In the genomic region with DNA sequence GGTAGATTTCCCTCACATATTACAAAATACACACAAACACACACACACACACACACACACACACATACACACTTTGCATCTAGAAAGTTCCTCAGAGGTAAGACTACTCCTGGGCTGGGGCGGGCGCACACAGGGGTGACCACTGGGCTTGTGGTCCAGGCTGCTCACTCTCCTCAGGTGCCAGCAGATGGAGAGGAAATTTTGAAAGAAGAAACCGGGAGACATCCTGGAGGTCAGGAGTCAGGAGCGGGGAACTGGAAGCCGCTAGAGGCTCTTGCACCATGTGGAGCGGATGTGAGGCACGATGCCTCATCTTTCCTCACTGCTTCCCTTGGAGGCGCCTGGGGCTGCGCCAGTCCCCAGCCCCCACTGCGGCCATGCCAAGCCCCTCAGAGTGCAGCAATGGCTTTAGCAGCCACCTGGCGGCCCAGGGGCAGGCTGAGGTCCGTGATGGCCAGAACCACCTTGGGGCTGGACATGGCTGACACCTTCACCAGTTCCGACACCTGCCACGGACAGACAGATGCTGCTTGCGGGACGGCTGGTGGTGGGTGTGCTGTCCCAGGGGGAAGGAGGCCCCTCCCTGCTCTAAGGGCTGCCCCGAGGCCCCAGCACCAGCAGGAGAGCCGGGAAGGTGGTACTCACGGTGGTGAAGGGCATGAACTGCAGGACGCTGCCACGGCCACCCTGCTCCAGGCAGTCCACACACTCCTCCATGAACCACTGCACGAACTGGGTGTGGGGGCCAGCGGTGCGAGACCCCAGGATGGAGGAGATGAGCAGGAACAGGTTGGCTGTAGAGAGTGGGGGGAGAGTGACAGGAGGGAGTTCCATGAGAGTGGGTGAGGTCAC, we compare ENCODE assay signal across 11 cellular contexts. TPM values are rescaled to one million over a fixed set of nuclear protein-coding genes. Genes with fewer than 3 reads are reported as not detected.
DNase-seq lines count a peak whose midpoint lies in the region; ATAC-seq and TF ChIP-seq lines count a peak whose summit lies in the region.
"Had no signal": no experiment of that assay in that cellular context is flagged by ENCODE, and none has a peak within 500 bp of the region (broad histone marks: within the 10 kb centered on the region; RNA-seq: fewer than 3 reads in every experiment).

No MANE protein-coding gene starts in this region.

- intact Hi-C loops in gastrocnemius medialis (cut with DNase I; ENCODE audit: low total_unique reads), result loop anchor here (2.0 to 10.0 kb wide), 2 partner anchors 73 to 295 kb away; no protein-coding TSS in a partner anchor

- no peak; the same call in 1 of the 2 replicates for ATAC-seq in WTC11
- ATAC-seq in gastrocnemius medialis, result peak; percentile 44 to 45
- no peak for ATAC-seq in GM21576 (IDR thresholded peaks at IDR 0.05; ENCODE audit: unreplicated experiment)

- H3K27ac ChIP-seq in GM23248, result peak overlapping the region; percentile 76
- peak overlapping the region; percentile 87 to 99 (median 94) for H3K27ac ChIP-seq in gastrocnemius medialis

- no peaks in the 10 kb centered on the region for H3K9me2 ChIP-seq in GM23248 (ENCODE audit: insufficient read depth)

- H3K4me3 ChIP-seq in GM23248 (peak overlapping the region; percentile 24; the same call in 1 of the 2 replicates), fibroblast of villous mesenchyme (ENCODE audit: low read depth, low read length) (no peak overlapping the region), gastrocnemius medialis (peak overlapping the region in 2 of 4 donors; percentile 54 to 64)

- DNase-seq in GM23248 (peak; percentile 87), WTC11 (ENCODE audit: low spot score) (peak; percentile 24), fibroblast of villous mesenchyme (ENCODE audit: low read depth) (peak; percentile 73), gastrocnemius medialis (peak; percentile 84 to 94), NCI-H1694 treated with DMSO at 0.1 percent for 48 hours (lab: John Stamatoyannopoulos, UW) (no peak), T-helper 1 cell (no peak), DMS153 (lab: John Stamatoyannopoulos, UW) (no peak)
- DNase-seq: activated CD4-positive, CD25-positive, alpha-beta regulatory T cell treated with anti-CD3 and anti-CD28 coated beads, Interleukin-2, amount 50 U/mL, for 72 hours; amniotic stem cell; NCI-H1436 treated with DMSO at 0.1 percent for 48 hours had no signal

- no peaks in the 10 kb centered on the region for H4K20me1 ChIP-seq in GM23248 (ENCODE audit: insufficient read depth)

- no peak overlapping the region for H2AFZ ChIP-seq in GM23248

- H3K9me3 Mint-ChIP-seq in WTC11, result no peaks in the 10 kb centered on the region

- H3K9ac ChIP-seq in GM23248, result peak overlapping the region; percentile 55

- peaks cover 26% of the 10 kb centered on the region for H3F3A ChIP-seq in GM23248 (ENCODE audit: insufficient read depth)

- no peaks in the 10 kb centered on the region for H3K9me3 ChIP-seq in GM23248 (ENCODE audit: low read depth)
- H3K9me3 ChIP-seq in gastrocnemius medialis, result no peaks in the 10 kb centered on the region

- no peaks in the 10 kb centered on the region for H3K79me2 ChIP-seq in GM23248 (ENCODE audit: insufficient read depth)

- H3K27me3 Mint-ChIP-seq in WTC11 (ENCODE audit: low read depth), result no peaks in the 10 kb centered on the region

- in situ Hi-C loops in GM23248 (cut with MboI), result no loop called here
- in situ Hi-C loops in gastrocnemius medialis (cut with MboI; ENCODE audit: low sequenced_read_pairs in 4 of 4), result no loop called here

- H3K4me1 Mint-ChIP-seq in WTC11, result peaks cover 33% of the 10 kb centered on the region

- H3K36me3 ChIP-seq in GM23248 (ENCODE audit: low read depth), result no peaks in the 10 kb centered on the region
- H3K36me3 ChIP-seq in gastrocnemius medialis, result peaks cover 0 to 5% of the 10 kb centered on the region in 2 donors

- H3K27me3 ChIP-seq in GM23248 (replicated peaks; ENCODE audit: insufficient read depth) (no peaks in the 10 kb centered on the region), gastrocnemius medialis (no peaks in the 10 kb centered on the region)

- H3K27ac Mint-ChIP-seq in WTC11, result peak overlapping the region; percentile 89

- CTCF ChIA-PET in WTC11 (lab: Charles Lee), result interaction anchor here (0.8 to 7.6 kb wide), 12 partner anchors 7 to 339 kb away, joined by 3 to 128 read pairs (median 7); a partner anchor contains a TSS

- H3K4me1 ChIP-seq in GM23248 (ENCODE audit: insufficient read depth) (peaks cover 47% of the 10 kb centered on the region), gastrocnemius medialis (peaks cover 78 to 85% of the 10 kb centered on the region in 2 donors)

- H3K36me3 Mint-ChIP-seq in WTC11, result peaks cover 12% of the 10 kb centered on the region

- peak overlapping the region; percentile 37 for H3K4me2 ChIP-seq in GM23248 (ENCODE audit: unreplicated experiment)

- TF ChIP-seq CTCF in WTC11 (IDR thresholded peaks at IDR 0.05) (no peak), fibroblast of villous mesenchyme (IDR thresholded peaks at IDR 0.05; ENCODE audit: insufficient read depth, low read depth, low read length) (no peak), gastrocnemius medialis (IDR thresholded peaks at IDR 0.05 in 4 of 5, conservative IDR thresholded peaks at IDR 0.05 in 1 of 5) (peak in 4 of 5 experiments; percentile 25 to 39 (median 35))

- POLR2A ChIA-PET in WTC11 (lab: Charles Lee), result interaction anchor here (1.2 kb wide), 2 partner anchors 16 to 94 kb away, joined by 3 to 5 read pairs; no protein-coding TSS in a partner anchor

- no peak overlapping the region for H3K4me3 Mint-ChIP-seq in WTC11

- 66 to 72% methylated on average over 21 to 24 of the region's 24 CpGs for WGBS in GM23248 (ENCODE audit: low coverage in 1 of 2, low lambda C conversion rate in 2 of 2, missing lambda C conversion rate in 2 of 2), 2 experiments

- TF ChIP-seq POLR2A in gastrocnemius medialis (IDR thresholded peaks at IDR 0.05), result peak; percentile 60 to 67

TF ChIP-seq in WTC11, 78 proteins besides CTCF, POLR2A, EP300 and RAD21:
- TF ChIP-seq, protein P1, sequence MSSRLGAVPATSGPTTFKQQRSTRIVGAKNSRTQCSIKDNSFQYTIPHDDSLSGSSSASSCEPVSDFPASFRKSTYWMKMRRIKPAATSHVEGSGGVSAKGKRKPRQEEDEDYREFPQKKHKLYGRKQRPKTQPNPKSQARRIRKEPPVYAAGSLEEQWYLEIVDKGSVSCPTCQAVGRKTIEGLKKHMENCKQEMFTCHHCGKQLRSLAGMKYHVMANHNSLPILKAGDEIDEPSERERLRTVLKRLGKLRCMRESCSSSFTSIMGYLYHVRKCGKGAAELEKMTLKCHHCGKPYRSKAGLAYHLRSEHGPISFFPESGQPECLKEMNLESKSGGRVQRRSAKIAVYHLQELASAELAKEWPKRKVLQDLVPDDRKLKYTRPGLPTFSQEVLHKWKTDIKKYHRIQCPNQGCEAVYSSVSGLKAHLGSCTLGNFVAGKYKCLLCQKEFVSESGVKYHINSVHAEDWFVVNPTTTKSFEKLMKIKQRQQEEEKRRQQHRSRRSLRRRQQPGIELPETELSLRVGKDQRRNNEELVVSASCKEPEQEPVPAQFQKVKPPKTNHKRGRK (CRISPR knock-in tag; IDR thresholded peaks at IDR 0.05; ENCODE audit: borderline replicate concordance), result no peak
- 0 out of 2 replicates have a peak, but pooled peaks have one; percentile 33 for TF ChIP-seq TP53 (CRISPR knock-in tag; IDR thresholded peaks at IDR 0.05)
TF ChIP-seq in WTC11: peak in this region for 1.

RNA-seq across cellular contexts. Expression of a gene that starts 4.1 kb away (rescaled TPM):
- not detected in 2 replicates for total RNA-seq in GM23248 (2014; rRNA removed; shearing (Covaris generic))
- 0.13 TPM in 1 of 2 replicates, not detected in the other for polyA plus RNA-seq in GM23248 (2016; fragmentation: Nextera tagmentation; extraction: Ambion mirVana)
- total RNA-seq in WTC11 (2021) (not detected in 3 replicates), fibroblast of villous mesenchyme (0.97 and 4.3 TPM in 2 replicates), gastrocnemius medialis (10 to 100 TPM; 11.4 to 20.6 (median 16.3) TPM)

RNA-seq across cellular contexts. Expression of a gene that starts 34.8 kb away (rescaled TPM):
- 35.3 and 37.3 TPM in 2 replicates for total RNA-seq in GM23248 (2014; rRNA removed; shearing (Covaris generic))
- 33.6 and 35.2 TPM in 2 replicates for polyA plus RNA-seq in GM23248 (2016; fragmentation: Nextera tagmentation; extraction: Ambion mirVana)
- total RNA-seq in WTC11 (2021) (95.5 to 107 TPM (median 103 TPM) in 3 replicates), fibroblast of villous mesenchyme (46.7 and 47.9 TPM in 2 replicates), gastrocnemius medialis (100 to 1,000 TPM in 2 of 4 donors, 10 to 100 TPM in 2; 54.2 to 124 (median 93.9) TPM)

RNA-seq across cellular contexts. Expression of a gene that starts 38.8 kb away (rescaled TPM):
- 103 and 116 TPM in 2 replicates for total RNA-seq in GM23248 (2014; rRNA removed; shearing (Covaris generic))
- 102 and 106 TPM in 2 replicates for polyA plus RNA-seq in GM23248 (2016; fragmentation: Nextera tagmentation; extraction: Ambion mirVana)
- total RNA-seq in WTC11 (2021), result 157 to 190 TPM (median 158 TPM) in 3 replicates
- total RNA-seq in fibroblast of villous mesenchyme, result 118 and 120 TPM in 2 replicates
- 100 to 1,000 TPM; 211 to 364 (median 329) TPM for total RNA-seq in gastrocnemius medialis

RNA-seq across cellular contexts. Expression of a gene that starts 43.4 kb away (rescaled TPM):
- total RNA-seq in GM23248 (2014; rRNA removed; shearing (Covaris generic)), result 33.3 and 36.2 TPM in 2 replicates
- polyA plus RNA-seq in GM23248 (2016; fragmentation: Nextera tagmentation; extraction: Ambion mirVana), result 15.8 and 16.4 TPM in 2 replicates
- total RNA-seq in WTC11 (2021), result 11.9 to 15.9 TPM (median 12.0 TPM) in 3 replicates
- 19.0 and 27.2 TPM in 2 replicates for total RNA-seq in fibroblast of villous mesenchyme
- total RNA-seq in gastrocnemius medialis, result 10 to 100 TPM; 42.2 to 71.6 (median 48.2) TPM

RNA-seq across cellular contexts. Expression of a gene that starts 56.6 kb away (rescaled TPM):
- not detected in 2 replicates for total RNA-seq in GM23248 (2014; rRNA removed; shearing (Covaris generic))
- polyA plus RNA-seq in GM23248 (2016; fragmentation: Nextera tagmentation; extraction: Ambion mirVana), result 0.09 and 0.21 TPM in 2 replicates
- total RNA-seq in WTC11 (2021) (not detected in 3 replicates), fibroblast of villous mesenchyme (under 0.01 TPM in 1 of 2 replicates, not detected in the other), gastrocnemius medialis (under 1 TPM in 2 of 4 donors, not detected in 2; 0.16 to 0.26 TPM)

Comparison
In these comparisons a context has a peak if more than half of its experiments do, and no peak if none do; other contexts are left out.
1. DNase-seq: peak in GM23248 (single experiment), WTC11 (single experiment), fibroblast of villous mesenchyme (single experiment) and gastrocnemius medialis (2 of 2); none in NCI-H1694 treated with DMSO at 0.1 percent for 48 hours (single experiment), T-helper 1 cell (0 of 5) and DMS153 (single experiment).
2. ATAC-seq: peak in gastrocnemius medialis (2 of 2); none in WTC11 (single experiment) and GM21576 (single experiment).
3. CTCF ChIP-seq: peak in gastrocnemius medialis (4 of 5); none in WTC11 (single experiment) and fibroblast of villous mesenchyme (single experiment).